ENCODE assay signal across 9 cellular contexts in the genomic region with DNA sequence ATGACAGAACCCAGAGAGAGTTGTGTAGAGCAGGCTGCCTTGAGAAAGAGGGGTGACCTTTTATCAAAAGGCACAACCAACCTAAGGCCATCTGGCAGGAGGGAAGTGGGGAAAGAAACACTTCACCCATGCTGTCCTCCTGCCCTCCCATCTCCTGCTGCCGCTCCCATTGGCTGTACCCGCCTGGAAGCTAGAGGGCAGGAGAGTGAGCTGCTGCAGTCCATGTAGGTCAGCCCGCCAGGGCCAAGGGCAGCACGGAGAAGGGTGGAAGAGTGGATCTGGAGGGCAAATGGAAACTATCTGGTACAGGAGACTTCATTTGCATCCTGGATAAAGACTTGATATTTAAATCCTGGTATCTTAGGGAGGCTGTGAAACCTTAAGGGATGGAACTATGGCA. TPM values are rescaled to one million over a fixed set of nuclear protein-coding genes. Genes with fewer than 3 reads are reported as not detected.
A peak's percentile ranks its signal among the peaks of the same experiment; 100 is the strongest.
DNase-seq lines count a peak whose midpoint lies in the region; ATAC-seq and TF ChIP-seq lines count a peak whose summit lies in the region.
"Had no signal": no experiment of that assay in that cellular context is flagged by ENCODE, and none has a peak within 500 bp of the region (broad histone marks: within the 10 kb centered on the region; RNA-seq: fewer than 3 reads in every experiment).

No MANE protein-coding gene starts in this region.

- H3K27ac ChIP-seq in brain microvascular endothelial cell, result no peak overlapping the region

- H3K4me3 ChIP-seq in BJ (ENCODE audit: low read depth, low read length) (no peak overlapping the region), brain microvascular endothelial cell (ENCODE audit: low read depth, low read length) (no peak overlapping the region)

- H3K4me1 Mint-ChIP-seq in stimulated activated naive CD8-positive, alpha-beta T cell treated with anti-CD3 and anti-CD28 coated beads, Interleukin-15, amount 100 ng/mL, for 72 hours, result no peaks in the 10 kb centered on the region
- no peaks in the 10 kb centered on the region for H3K4me1 Mint-ChIP-seq in progenitor cell of endocrine pancreas (ENCODE audit: low read depth)

- H3K4me3 Mint-ChIP-seq in stimulated activated naive CD8-positive, alpha-beta T cell treated with anti-CD3 and anti-CD28 coated beads, Interleukin-15, amount 100 ng/mL, for 72 hours, result no peak overlapping the region
- H3K4me3 Mint-ChIP-seq in progenitor cell of endocrine pancreas (ENCODE audit: low read depth), result no peak overlapping the region

- peaks cover 10% of the 10 kb centered on the region for H3K27me3 ChIP-seq in BJ (ENCODE audit: control insufficient read depth, insufficient read depth, low read length)
- no peaks in the 10 kb centered on the region for H3K27me3 ChIP-seq in brain microvascular endothelial cell (replicated peaks)

- H3K36me3 Mint-ChIP-seq in progenitor cell of endocrine pancreas (ENCODE audit: insufficient read depth), result no peaks in the 10 kb centered on the region

- CTCF ChIA-PET in BJ (lab: Yijun Ruan, JAX), result interaction anchor here (1.6 to 1.9 kb wide), 2 partner anchors 11 to 20 kb away, joined by 4 read pairs; partner anchors contain the start of gene CABP1

- no peak overlapping the region for H3K27ac Mint-ChIP-seq in stimulated activated naive CD8-positive, alpha-beta T cell treated with anti-CD3 and anti-CD28 coated beads, Interleukin-15, amount 100 ng/mL, for 72 hours
- no peak overlapping the region for H3K27ac Mint-ChIP-seq in progenitor cell of endocrine pancreas

- H3K9me3 Mint-ChIP-seq in stimulated activated naive CD8-positive, alpha-beta T cell treated with anti-CD3 and anti-CD28 coated beads, Interleukin-15, amount 100 ng/mL, for 72 hours, result no peaks in the 10 kb centered on the region
- no peaks in the 10 kb centered on the region for H3K9me3 Mint-ChIP-seq in progenitor cell of endocrine pancreas (ENCODE audit: low read depth)

- POLR2A ChIA-PET in BJ (lab: Charles Lee), result no interaction called here

- ATAC-seq in stimulated activated naive CD8-positive, alpha-beta T cell treated with anti-CD3 and anti-CD28 coated beads, Interleukin-15, amount 100 ng/mL, for 72 hours, result no peak

- DNase-seq in BJ (ENCODE audit: low read depth), result no peak
- DNase-seq in HuH-7.5 (ENCODE audit: low spot score), result peak; percentile 37
- no peak for DNase-seq in brain microvascular endothelial cell
- peak; percentile 42 for DNase-seq in left kidney (ENCODE audit: low read depth, low spot score)
- DNase-seq in NCI-H510A (lab: John Stamatoyannopoulos, UW), result no peak
- DNase-seq in stimulated activated naive CD8-positive, alpha-beta T cell treated with anti-CD3 and anti-CD28 coated beads, Interleukin-15, amount 100 ng/mL, for 72 hours, result no peak
- no peak for DNase-seq in progenitor cell of endocrine pancreas (ENCODE audit: low spot score, unreplicated experiment)
- no peak for DNase-seq in NAMALWA (ENCODE audit: low spot score)
- DNase-seq: NCI-H1092 had no signal

- H3K27me3 Mint-ChIP-seq in stimulated activated naive CD8-positive, alpha-beta T cell treated with anti-CD3 and anti-CD28 coated beads, Interleukin-15, amount 100 ng/mL, for 72 hours, result no peaks in the 10 kb centered on the region
- H3K27me3 Mint-ChIP-seq in progenitor cell of endocrine pancreas, result peaks cover 23% of the 10 kb centered on the region

- TF ChIP-seq CTCF in BJ (IDR thresholded peaks at IDR 0.05; ENCODE audit: insufficient read depth, low read depth, low read length) (peak; percentile 28; the same call in 1 of the 2 replicates), brain microvascular endothelial cell (IDR thresholded peaks at IDR 0.05; ENCODE audit: low read depth, low read length, missing control alignments) (peak; percentile 28), progenitor cell of endocrine pancreas (IDR thresholded peaks at IDR 0.05; ENCODE audit: unreplicated experiment) (no peak)

- H3K36me3 ChIP-seq in BJ (ENCODE audit: control insufficient read depth, insufficient read depth, low read length) (no peaks in the 10 kb centered on the region), brain microvascular endothelial cell (replicated peaks) (no peaks in the 10 kb centered on the region)

- in situ Hi-C loops in brain microvascular endothelial cell (cut with HindIII; ENCODE audit: low pct_ligation_motif_present, low sequenced_read_pairs), result no loop called here

RNA-seq across cellular contexts. Expression of gene CABP1, which starts 11.5 kb away (rescaled TPM):
- 0.32 TPM in 1 of 2 replicates, not detected in the other for polyA plus RNA-seq in BJ (2011; rRNA removed)
- 0.14 TPM in 1 of 2 replicates, not detected in the other for polyA minus RNA-seq in BJ (2011; rRNA and poly(A)+ RNA removed)
- 0.19 and 0.49 TPM in 2 replicates for total RNA-seq in progenitor cell of endocrine pancreas

RNA-seq across cellular contexts. Expression of gene POP5, which starts 47.7 kb away (rescaled TPM):
- 46.7 and 48.0 TPM in 2 replicates for polyA plus RNA-seq in BJ (2011; rRNA removed)
- polyA minus RNA-seq in BJ (2011; rRNA and poly(A)+ RNA removed), result 10.6 and 11.7 TPM in 2 replicates
- 51.6 and 59.7 TPM in 2 replicates for total RNA-seq in progenitor cell of endocrine pancreas

RNA-seq across cellular contexts. Expression of gene MLEC, which starts 58.0 kb away (rescaled TPM):
- 34.3 and 49.4 TPM in 2 replicates for polyA plus RNA-seq in BJ (2011; rRNA removed)
- polyA minus RNA-seq in BJ (2011; rRNA and poly(A)+ RNA removed), result 28.4 and 37.8 TPM in 2 replicates
- 174 and 187 TPM in 2 replicates for total RNA-seq in progenitor cell of endocrine pancreas

Comparison
In these comparisons a context has a peak if more than half of its experiments do, and no peak if none do; other contexts are left out.
1. DNase-seq: peak in HuH-7.5 (single experiment) and left kidney (single experiment); none in BJ (single experiment), brain microvascular endothelial cell (single experiment), NCI-H510A (single experiment), stimulated activated naive CD8-positive, alpha-beta T cell treated with anti-CD3 and anti-CD28 coated beads, Interleukin-15, amount 100 ng/mL, for 72 hours (0 of 2), progenitor cell of endocrine pancreas (single experiment) and NAMALWA (single experiment).